Comparison of ENCODE assay signal across 28 cellular contexts in genomic region chr1:100545855-100546254, GRCh38. TPM values are rescaled to one million over a fixed set of nuclear protein-coding genes. Genes with fewer than 3 reads are reported as not detected.
"Had no signal": no experiment of that assay in that cellular context is flagged by ENCODE, and none has a peak within 500 bp of the region (broad histone marks: within the 10 kb centered on the region; RNA-seq: fewer than 3 reads in every experiment).

No MANE protein-coding gene starts in this region.

- H3K4me1 ChIP-seq: stomach, suprapubic skin, testis, thyroid gland, tibial artery, tibial nerve, transverse colon, upper lobe of left lung, upper lobe of right lung, uterus, vagina had no signal

- H3K9me3 Mint-ChIP-seq: type B pancreatic cell had no signal

- H3K4me3 Mint-ChIP-seq: stimulated activated effector memory CD8-positive, alpha-beta T cell treated with anti-CD3 and anti-CD28 coated beads, Interleukin-12 subunit alpha, Interleukin-12 subunit beta, amount 100 ng/mL, for 72 hours; stimulated activated memory B cell treated with anti-CD40 and anti-IgM and Interleukin-4, amounts not matched to agents 10 μg/mL and 1 μg/mL and 100 μg/mL, for 72 hours; stimulated activated naive B cell treated with anti-CD40 and anti-IgM and Interleukin-4, amounts not matched to agents 10 μg/mL and 1 μg/mL and 100 μg/mL, for 72 hours; stimulated activated naive CD8-positive, alpha-beta T cell treated with anti-CD3 and anti-CD28 coated beads, Interleukin-15, amount 100 ng/mL, for 72 hours; stimulated activated naive CD8-positive, alpha-beta T cell treated with anti-CD3 and anti-CD28 coated beads, Interleukin-15, Interleukin-2, amounts not matched to agents 100 ng/mL and 50 ng/mL, for 24 hours; type B pancreatic cell had no signal

- DNase-seq: stimulated activated CD4-positive, alpha-beta T cell treated with anti-CD3 and anti-CD28 coated beads, Interleukin-2, amount 100 ng/mL, for 48 hours; stimulated activated CD4-positive, alpha-beta T cell treated with anti-CD3 and anti-CD28 coated beads, Interleukin-4, amount 100 ng/mL, for 1 hour; stimulated activated CD4-positive, alpha-beta T cell treated with anti-CD3 and anti-CD28 coated beads, Interleukin-4, amount 100 ng/mL, for 24 hours; stimulated activated CD4-positive, alpha-beta T cell treated with anti-CD3 and anti-CD28 coated beads, Interleukin-4, amount 100 ng/mL, for 4 hours; stimulated activated CD8-positive, alpha-beta memory T cell treated with anti-CD3 and anti-CD28 coated beads, Interleukin-4, amount 100 ng/mL, for 48 hours; stimulated activated naive B cell treated with anti-CD40 and anti-IgM and Interleukin-4, amounts not matched to agents 10 μg/mL and 1 μg/mL and 100 μg/mL, for 72 hours; stimulated activated naive CD4-positive, alpha-beta T cell; stimulated activated naive CD4-positive, alpha-beta T cell treated with Interleukin-2 at 50 U/mL for 16 hours; stimulated activated naive CD8-positive, alpha-beta T cell treated with anti-CD3 and anti-CD28 coated beads, Interleukin-15, amount 100 ng/mL, for 72 hours; stimulated activated naive CD8-positive, alpha-beta T cell treated with anti-CD3 and anti-CD28 coated beads, Interleukin-15, Interleukin-2, amounts not matched to agents 100 U/mL and 50 U/mL, for 24 hours; stomach; substantia nigra; testis; thyroid gland; tibial artery; transverse colon; trophoblast cell; upper lobe of left lung; upper lobe of right lung; uterus had no signal

- H3K27ac ChIP-seq: stomach, suprapubic skin, testis, thoracic aorta, thyroid gland, tibial artery, tibial nerve, transverse colon, upper lobe of left lung, upper lobe of right lung, uterus, vagina had no signal

- H3K36me3 ChIP-seq: stomach, suprapubic skin, thoracic aorta, thyroid gland, tibial artery, tibial nerve, transverse colon, upper lobe of left lung, upper lobe of right lung, uterus, vagina had no signal

- H3K9me3 ChIP-seq: suprapubic skin, testis, thoracic aorta, thyroid gland, transverse colon, upper lobe of left lung, upper lobe of right lung, uterus, vagina had no signal

- H3K36me3 Mint-ChIP-seq: stimulated activated naive B cell treated with anti-CD40 and anti-IgM and Interleukin-4, amounts not matched to agents 10 μg/mL and 1 μg/mL and 100 μg/mL, for 72 hours; type B pancreatic cell had no signal

- H3K4me1 Mint-ChIP-seq: stimulated activated memory B cell treated with anti-CD40 and anti-IgM and Interleukin-4, amounts not matched to agents 10 μg/mL and 1 μg/mL and 100 μg/mL, for 72 hours; stimulated activated naive B cell treated with anti-CD40 and anti-IgM and Interleukin-4, amounts not matched to agents 10 μg/mL and 1 μg/mL and 100 μg/mL, for 72 hours had no signal

- H3K27ac Mint-ChIP-seq: stimulated activated effector memory CD8-positive, alpha-beta T cell treated with anti-CD3 and anti-CD28 coated beads, Interleukin-12 subunit alpha, Interleukin-12 subunit beta, amount 100 ng/mL, for 72 hours; stimulated activated memory B cell treated with anti-CD40 and anti-IgM and Interleukin-4, amounts not matched to agents 10 μg/mL and 1 μg/mL and 100 μg/mL, for 72 hours; stimulated activated naive B cell treated with anti-CD40 and anti-IgM and Interleukin-4, amounts not matched to agents 10 μg/mL and 1 μg/mL and 100 μg/mL, for 72 hours; stimulated activated naive CD8-positive, alpha-beta T cell treated with anti-CD3 and anti-CD28 coated beads, Interleukin-15, amount 100 ng/mL, for 72 hours; stimulated activated naive CD8-positive, alpha-beta T cell treated with anti-CD3 and anti-CD28 coated beads, Interleukin-15, Interleukin-2, amounts not matched to agents 100 ng/mL and 50 ng/mL, for 24 hours; type B pancreatic cell had no signal

- H3K4me3 ChIP-seq: stomach, suprapubic skin, testis, thoracic aorta, thyroid gland, tibial artery, tibial nerve, transverse colon, upper lobe of left lung, upper lobe of right lung, uterus, vagina had no signal

RNA-seq across cellular contexts. Expression of gene GPR88, which starts 7.9 kb away (rescaled TPM):
- total RNA-seq: suprapubic skin, upper lobe of right lung had no signal
